Comparison of ENCODE assay signal across 11 cellular contexts in the genomic region with DNA sequence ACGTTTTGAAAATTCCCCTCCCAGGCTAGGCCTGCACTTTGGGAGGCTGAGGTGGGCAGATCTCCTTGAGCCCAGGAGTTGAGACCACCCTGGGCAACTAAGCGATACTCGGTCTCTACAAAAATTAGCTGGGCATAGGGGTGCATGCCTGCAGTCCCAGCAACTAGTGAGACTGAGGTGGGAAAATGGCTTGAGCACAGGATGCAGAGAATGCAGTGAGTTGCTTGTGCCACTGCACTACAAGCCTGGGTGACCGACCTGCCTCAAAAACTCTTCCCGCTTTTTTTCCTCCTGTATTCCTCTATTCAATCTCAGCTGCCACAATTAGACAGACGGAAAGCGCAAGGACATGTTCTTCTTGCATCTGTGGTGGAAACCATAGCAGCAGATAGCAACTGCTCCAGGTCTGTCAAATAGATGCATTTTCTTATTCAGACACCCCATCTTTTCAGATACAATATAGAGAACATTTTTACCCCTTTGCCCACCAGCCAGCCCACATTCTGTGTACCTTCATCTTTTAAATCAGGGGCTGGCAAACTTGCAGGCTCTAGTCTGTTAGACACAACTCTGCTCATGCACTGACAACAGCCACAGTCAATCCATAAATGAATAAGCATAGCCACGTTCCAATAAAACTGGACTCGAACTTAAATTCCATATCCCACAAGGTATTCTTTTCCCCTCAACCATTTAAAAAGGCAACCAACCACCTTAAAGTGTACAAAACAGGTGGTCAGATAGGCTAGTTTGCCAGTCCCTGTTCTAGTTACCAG. TPM values are rescaled to one million over a fixed set of nuclear protein-coding genes. Genes with fewer than 3 reads are reported as not detected.
DNase-seq lines count a peak whose midpoint lies in the region; ATAC-seq and TF ChIP-seq lines count a peak whose summit lies in the region.
"Had no signal": no experiment of that assay in that cellular context is flagged by ENCODE, and none has a peak within 500 bp of the region (broad histone marks: within the 10 kb centered on the region; RNA-seq: fewer than 3 reads in every experiment).

No MANE protein-coding gene starts in this region.

- DNase-seq in activated CD4-positive, alpha-beta T cell treated with anti-CD3 and anti-CD28 coated beads for 36 hours: no peak
- DNase-seq in activated CD4-positive, alpha-beta T cell treated with anti-CD3 and anti-CD28 coated beads for 4 hours: no peak
- no peak for DNase-seq in effector memory CD8-positive, alpha-beta T cell
- DNase-seq in globus pallidus (ENCODE audit: low spot score) (no peak), sigmoid colon (no peak), Ammon's horn (ENCODE audit: low spot score) (no peak)
- DNase-seq: activated effector memory CD4-positive, alpha-beta T cell treated with Interleukin-2 at 50 U/mL for 16 hours; effector memory CD4-positive, alpha-beta T cell; NCI-H82 had no signal

- no peaks in the 10 kb centered on the region for H3K27me3 ChIP-seq in skeletal muscle satellite cell (ENCODE audit: control insufficient read depth, insufficient read depth, low read length)
- no peaks in the 10 kb centered on the region for H3K27me3 ChIP-seq in sigmoid colon

- TF ChIP-seq POLR2A in sigmoid colon (IDR thresholded peaks at IDR 0.05): no peak

- 78 to 85% methylated on average over 9 of the region's 9 CpGs for WGBS in sigmoid colon, 2 donors

- POLR2A ChIA-PET in activated CD4-positive, alpha-beta T cell treated with anti-CD3 and anti-CD28 coated beads for 36 hours (lab: Charles Lee): interaction anchor here (0.5 to 1.2 kb wide), 3 partner anchors 32 to 414 kb away, joined by 3 to 4 read pairs (median 3); no protein-coding TSS in a partner anchor

- H3K36me3 ChIP-seq in skeletal muscle satellite cell (ENCODE audit: insufficient read depth, low read length): peaks cover 61% of the 10 kb centered on the region
- H3K36me3 ChIP-seq in sigmoid colon: peaks cover 26 to 57% (median 41%) of the 10 kb centered on the region in 4 donors

- intact Hi-C loops in activated CD4-positive, alpha-beta T cell treated with anti-CD3 and anti-CD28 coated beads for 36 hours (cut with DNase I, micrococcal nuclease): loop anchor here in 1 of 2 experiments (10.0 kb wide), 1 partner anchor 839 kb away; no protein-coding TSS in a partner anchor
- intact Hi-C loops in sigmoid colon (cut with DNase I): no loop called here

- peak overlapping the region; percentile 39 for H3K4me2 ChIP-seq in skeletal muscle satellite cell (ENCODE audit: low read length)

- H3K9ac ChIP-seq in skeletal muscle satellite cell (ENCODE audit: low read depth, low read length): no peak overlapping the region

- peak overlapping the region; percentile 99 for H3K4me3 Mint-ChIP-seq in activated CD4-positive, alpha-beta T cell treated with anti-CD3 and anti-CD28 coated beads for 36 hours
- H3K4me3 Mint-ChIP-seq in effector memory CD8-positive, alpha-beta T cell: peak overlapping the region; percentile 0 to 40

- no peaks in the 10 kb centered on the region for H3K9me3 ChIP-seq in skeletal muscle satellite cell (replicated peaks; ENCODE audit: low read length)
- no peaks in the 10 kb centered on the region for H3K9me3 ChIP-seq in sigmoid colon

- H3K27ac ChIP-seq in sigmoid colon: no peak overlapping the region

- no peak for TF ChIP-seq CTCF in sigmoid colon (IDR thresholded peaks at IDR 0.05)

- CTCF ChIA-PET in activated CD4-positive, alpha-beta T cell treated with anti-CD3 and anti-CD28 coated beads for 36 hours (lab: Charles Lee): interaction anchor here (0.7 to 1.4 kb wide), 3 partner anchors 13 to 35 kb away, joined by 3 to 5 read pairs (median 4); no protein-coding TSS in a partner anchor

- H3K4me3 ChIP-seq in skeletal muscle satellite cell (ENCODE audit: low read length): no peak overlapping the region
- H3K4me3 ChIP-seq in sigmoid colon: no peak overlapping the region

- peaks cover 76% of the 10 kb centered on the region for H3K4me1 Mint-ChIP-seq in activated CD4-positive, alpha-beta T cell treated with anti-CD3 and anti-CD28 coated beads for 36 hours
- H3K4me1 Mint-ChIP-seq in effector memory CD8-positive, alpha-beta T cell (ENCODE audit: low read depth in 2 of 2): peaks cover 61 to 78% of the 10 kb centered on the region in 2 donors

- peaks cover 71% of the 10 kb centered on the region for H3K36me3 Mint-ChIP-seq in activated CD4-positive, alpha-beta T cell treated with anti-CD3 and anti-CD28 coated beads for 36 hours (ENCODE audit: low read depth)
- H3K36me3 Mint-ChIP-seq in effector memory CD8-positive, alpha-beta T cell (ENCODE audit: insufficient read depth): peaks cover 73% of the 10 kb centered on the region

- peak overlapping the region; percentile 89 for H3K27ac Mint-ChIP-seq in activated CD4-positive, alpha-beta T cell treated with anti-CD3 and anti-CD28 coated beads for 36 hours
- peak overlapping the region; percentile 24 to 83 for H3K27ac Mint-ChIP-seq in effector memory CD8-positive, alpha-beta T cell

- no peaks in the 10 kb centered on the region for H3K9me3 Mint-ChIP-seq in activated CD4-positive, alpha-beta T cell treated with anti-CD3 and anti-CD28 coated beads for 36 hours (ENCODE audit: low read depth)
- H3K9me3 Mint-ChIP-seq in effector memory CD8-positive, alpha-beta T cell: no peaks in the 10 kb centered on the region

- H3K4me1 ChIP-seq in skeletal muscle satellite cell (ENCODE audit: control insufficient read depth, insufficient read depth, low read length) (peaks cover 80% of the 10 kb centered on the region), sigmoid colon (peaks cover 2 to 73% (median 47%) of the 10 kb centered on the region in 4 donors)

- H3K27me3 Mint-ChIP-seq in activated CD4-positive, alpha-beta T cell treated with anti-CD3 and anti-CD28 coated beads for 36 hours: no peaks in the 10 kb centered on the region
- H3K27me3 Mint-ChIP-seq in effector memory CD8-positive, alpha-beta T cell: no peaks in the 10 kb centered on the region

- no peak for TF ChIP-seq EP300 in sigmoid colon (IDR thresholded peaks at IDR 0.05)

- no peak for ATAC-seq in activated CD4-positive, alpha-beta T cell treated with anti-CD3 and anti-CD28 coated beads for 36 hours
- ATAC-seq in effector memory CD8-positive, alpha-beta T cell (replicated peaks): no peak

TF ChIP-seq in PFSK-1, 5 proteins besides CTCF, POLR2A, EP300 and RAD21:
- TF ChIP-seq POLR2AphosphoS5 (IDR thresholded peaks at IDR 0.05; ENCODE audit: low read depth, low read length) (0 out of 2 replicates have a peak, but pooled peaks have one; percentile 23), SIN3A (IDR thresholded peaks at IDR 0.05; ENCODE audit: borderline replicate concordance, insufficient read depth, low read length) (no peak)

RNA-seq across cellular contexts. Expression of a gene that starts 4.8 kb away (rescaled TPM):
- total RNA-seq in activated CD4-positive, alpha-beta T cell treated with anti-CD3 and anti-CD28 coated beads for 36 hours: 1,000 to 10,000 TPM; 3,408 to 3,964 TPM
- polyA plus RNA-seq in PFSK-1 (2012; ENCODE audit: insufficient read length, low read depth): 3,387 TPM
- total RNA-seq in skeletal muscle satellite cell (2012; rRNA removed): 1,854 and 2,568 TPM in 2 replicates
- 1,000 to 10,000 TPM; 3,556 to 5,645 (median 4,871) TPM for total RNA-seq in sigmoid colon
- over 10,000 TPM in 2 of 3 donors, 1,000 to 10,000 TPM in 1; 6,420 to 14,118 (median 13,579) TPM for polyA plus RNA-seq in sigmoid colon
